Comparison of ENCODE assay signal across 8 cellular contexts in genomic region chr11:76782526-76783293, GRCh38. TPM values are rescaled to one million over a fixed set of nuclear protein-coding genes. Genes with fewer than 3 reads are reported as not detected.
DNase-seq lines count a peak whose midpoint lies in the region; ATAC-seq and TF ChIP-seq lines count a peak whose summit lies in the region.

No MANE protein-coding gene starts in this region.

- POLR2A ChIA-PET in Caco-2 (lab: Charles Lee) = interaction anchor here (0.6 to 1.0 kb wide), 3 partner anchors 12 to 330 kb away, joined by 3 to 5 read pairs (median 5); no protein-coding TSS in a partner anchor

- H3K9me3 ChIP-seq in Caco-2 (no peaks in the 10 kb centered on the region), thyroid gland (no peaks in the 10 kb centered on the region)

- intact Hi-C loops in Caco-2 (cut with micrococcal nuclease; ENCODE audit: unreplicated experiment) = loop anchor here (1.0 to 2.0 kb wide), 3 partner anchors 18 to 78 kb away; partner anchors contain the start of gene ACER3
- intact Hi-C loops in natural killer cell (cut with micrococcal nuclease) = no loop called here
- intact Hi-C loops in thyroid gland (cut with DNase I) = no loop called here

- 2 to 3% methylated on average over 15 to 19 of the region's 38 CpGs for WGBS in thyroid gland, 2 donors

- H3K4me1 Mint-ChIP-seq in Caco-2 (ENCODE audit: low read depth, unreplicated experiment) = peaks cover 46% of the 10 kb centered on the region
- H3K4me1 Mint-ChIP-seq in activated T-helper 17 cell treated with anti-CD3 and anti-CD28 coated beads, Interleukin-2, amount 50 U/mL, for 72 hours = peaks cover 17% of the 10 kb centered on the region
- H3K4me1 Mint-ChIP-seq in natural killer cell = peaks cover 5 to 7% of the 10 kb centered on the region in 2 donors

- TSS peak; percentile 84 for BruUV-seq in Caco-2 (replicated peaks; lab: Mats Ljungman, UMichigan)

- H3K9me3 Mint-ChIP-seq in Caco-2 (ENCODE audit: unreplicated experiment) (peaks cover under 1% of the 10 kb centered on the region), natural killer cell (no peaks in the 10 kb centered on the region)
- H3K9me3 Mint-ChIP-seq in activated T-helper 17 cell treated with anti-CD3 and anti-CD28 coated beads, Interleukin-2, amount 50 U/mL, for 72 hours = no peaks in the 10 kb centered on the region

- CTCF ChIA-PET in Caco-2 (lab: Charles Lee) = interaction anchor here (0.6 to 2.6 kb wide), 4 partner anchors 25 to 337 kb away, joined by 3 to 20 read pairs (median 8); no protein-coding TSS in a partner anchor

- DNase-seq in Caco-2 (peak; percentile 98), NCI-H526 (lab: John Stamatoyannopoulos, UW) (peak; percentile 80 to 95), fibroblast of villous mesenchyme (ENCODE audit: low read depth) (peak; percentile 99), natural killer cell (no peak), thyroid gland (peak; percentile 90)

- H3K27me3 Mint-ChIP-seq in Caco-2 (ENCODE audit: insufficient read depth, unreplicated experiment) (no peaks in the 10 kb centered on the region), natural killer cell (ENCODE audit: low read depth in 2 of 2) (peaks cover 46 to 69% of the 10 kb centered on the region in 2 donors)
- H3K27me3 Mint-ChIP-seq in activated T-helper 17 cell treated with anti-CD3 and anti-CD28 coated beads, Interleukin-2, amount 50 U/mL, for 72 hours = peaks cover 46% of the 10 kb centered on the region

- ATAC-seq in HG02885 (IDR thresholded peaks at IDR 0.05; ENCODE audit: poor library complexity, unreplicated experiment) (peak; percentile 47), natural killer cell (peak in 1 of 3 donors; percentile 70), GM19467 (IDR thresholded peaks at IDR 0.05; ENCODE audit: unreplicated experiment) (no peak)
- ATAC-seq in activated T-helper 17 cell treated with anti-CD3 and anti-CD28 coated beads, Interleukin-2, amount 50 U/mL, for 72 hours (replicated peaks) = peak; percentile 88

- H3K27me3 ChIP-seq in Caco-2 (replicated peaks; ENCODE audit: control insufficient read depth, insufficient read depth, low read length) (no peaks in the 10 kb centered on the region), thyroid gland (no peaks in the 10 kb centered on the region)

- H3K36me3 ChIP-seq in Caco-2 (ENCODE audit: control insufficient read depth, insufficient read depth, low read length) (peaks cover 4% of the 10 kb centered on the region), thyroid gland (no peaks in the 10 kb centered on the region)

- no peak for TF ChIP-seq POLR2A in thyroid gland (IDR thresholded peaks at IDR 0.05)

- H3K4me3 ChIP-seq in Caco-2 (ENCODE audit: low read depth, low read length) (peak overlapping the region; percentile 85), fibroblast of villous mesenchyme (ENCODE audit: low read depth, low read length) (peak overlapping the region; percentile 94), thyroid gland (replicated peaks in 1 of 3) (peak overlapping the region in 2 of 3 donors; percentile 0 to 98)

- H3K36me3 Mint-ChIP-seq in Caco-2 (ENCODE audit: insufficient read depth, unreplicated experiment) (peaks cover 13% of the 10 kb centered on the region), natural killer cell (no peaks in the 10 kb centered on the region)
- peaks cover 25% of the 10 kb centered on the region for H3K36me3 Mint-ChIP-seq in activated T-helper 17 cell treated with anti-CD3 and anti-CD28 coated beads, Interleukin-2, amount 50 U/mL, for 72 hours (ENCODE audit: low read depth)

- H3K4me3 Mint-ChIP-seq in Caco-2 (ENCODE audit: unreplicated experiment) (peak overlapping the region; percentile 79), natural killer cell (peak overlapping the region; percentile 67)
- peak overlapping the region; percentile 95 for H3K4me3 Mint-ChIP-seq in activated T-helper 17 cell treated with anti-CD3 and anti-CD28 coated beads, Interleukin-2, amount 50 U/mL, for 72 hours

- TF ChIP-seq CTCF in Caco-2 (IDR thresholded peaks at IDR 0.05; ENCODE audit: insufficient read depth in 1 of 2, low read depth in 1 of 2, low read length in 1 of 2, severe bottlenecking in 1 of 2, unreplicated experiment in 1 of 2) (no peak), fibroblast of villous mesenchyme (IDR thresholded peaks at IDR 0.05; ENCODE audit: insufficient read depth, low read depth, low read length) (no peak), natural killer cell (IDR thresholded peaks at IDR 0.05) (no peak), thyroid gland (IDR thresholded peaks at IDR 0.05) (peak in 2 of 6 experiments; percentile 2 to 9)

- H3K27ac ChIP-seq in thyroid gland = peak overlapping the region; percentile 76 to 98 (median 98)

- H3K27ac Mint-ChIP-seq in Caco-2 (ENCODE audit: unreplicated experiment) = peak overlapping the region; percentile 71
- peak overlapping the region; percentile 99 for H3K27ac Mint-ChIP-seq in activated T-helper 17 cell treated with anti-CD3 and anti-CD28 coated beads, Interleukin-2, amount 50 U/mL, for 72 hours
- no peak overlapping the region for H3K27ac Mint-ChIP-seq in natural killer cell

- H3K4me1 ChIP-seq in Caco-2 (peaks cover 31% of the 10 kb centered on the region), thyroid gland (peaks cover 27 to 36% of the 10 kb centered on the region in 2 donors)

RNA-seq across cellular contexts. Expression of gene TSKU, which starts 0.4 kb away (rescaled TPM):
- total RNA-seq in Caco-2 (2022) (38.6 and 40.6 TPM in 2 replicates), fibroblast of villous mesenchyme (18.6 and 20.9 TPM in 2 replicates), natural killer cell (not detected), thyroid gland (100 to 1,000 TPM in 2 of 4 donors, 10 to 100 TPM in 2; 95.6 to 152 (median 99.2) TPM)
- 10 to 100 TPM in 1 of 2 donors, 1 to 10 TPM in 1; 3.2 to 45.6 TPM for total RNA-seq in activated T-helper 17 cell treated with anti-CD3 and anti-CD28 coated beads, Interleukin-2, amount 50 U/mL, for 72 hours

Comparison
In these comparisons a context has a peak if more than half of its experiments do, and no peak if none do; other contexts are left out.
1. H3K27ac Mint-ChIP-seq: peak in Caco-2 (single experiment) and activated T-helper 17 cell treated with anti-CD3 and anti-CD28 coated beads, Interleukin-2, amount 50 U/mL, for 72 hours (single experiment); none in natural killer cell (0 of 2).
2. Peak in every context shown above with its lines, with median percentiles within 50 percentile points of each other: H3K4me3 ChIP-seq and H3K4me3 Mint-ChIP-seq.